In the genomic region with DNA sequence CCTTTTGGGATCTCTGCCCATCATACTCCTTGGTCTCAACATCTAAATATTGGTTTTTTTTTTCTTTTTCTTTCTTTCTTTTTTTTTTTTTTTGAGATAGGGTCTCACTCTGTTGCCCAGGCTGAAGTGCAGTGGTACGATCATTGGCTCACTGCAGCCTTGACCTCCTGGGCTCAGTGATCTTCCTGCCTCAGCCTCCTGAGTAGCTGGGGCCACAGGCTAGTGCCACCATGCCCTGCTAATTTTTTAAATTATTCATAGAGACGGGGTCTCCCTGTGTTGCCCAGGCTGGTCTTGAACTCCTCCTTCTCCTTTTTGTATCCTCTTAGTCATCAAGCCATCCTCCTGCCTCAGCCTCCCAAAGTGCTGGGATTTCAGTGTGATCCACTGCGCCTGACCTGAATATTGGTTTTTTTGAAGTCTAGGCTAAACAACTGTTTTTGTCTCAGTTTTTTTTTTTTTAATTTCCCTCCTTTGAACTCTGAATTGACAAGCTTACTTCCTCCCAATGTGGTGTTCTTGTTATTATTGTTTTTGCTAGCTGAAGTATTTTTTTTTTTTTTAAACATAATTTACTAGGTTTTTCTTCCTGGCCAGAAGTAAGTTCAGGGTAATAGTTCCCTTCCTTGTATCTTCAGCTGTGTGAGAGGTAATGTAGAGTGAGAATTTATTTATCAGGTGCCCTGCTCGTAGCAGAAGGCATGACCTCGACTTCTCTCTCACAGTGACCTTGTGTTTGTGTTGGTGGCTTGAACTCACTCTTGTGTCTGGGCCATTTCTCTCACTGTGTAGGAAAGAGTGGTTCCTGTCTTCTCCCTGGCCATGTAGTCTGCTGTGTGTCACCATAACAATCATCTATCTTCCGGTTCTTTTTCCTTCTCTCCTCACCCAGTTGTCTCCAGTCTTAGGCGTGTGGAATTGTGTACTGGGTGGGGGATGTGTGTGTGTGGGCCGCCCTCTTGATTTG, we compare ENCODE assay signal across 1 cellular context.
TF ChIP-seq lines count a peak whose summit lies in the region.

No MANE protein-coding gene starts in this region.

TF ChIP-seq in HEK293, 187 proteins besides CTCF, POLR2A, EP300 and RAD21:
- TF ChIP-seq ZNF121 (tag by site-specific recombination; IDR thresholded peaks at IDR 0.05) (peak; percentile 87), BCL11B (tag by site-specific recombination; IDR thresholded peaks at IDR 0.05; ENCODE audit: low read depth) (no peak), ZNF311 (tag by site-specific recombination; IDR thresholded peaks at IDR 0.05; ENCODE audit: borderline replicate concordance) (no peak), EGR2 (tag by site-specific recombination; IDR thresholded peaks at IDR 0.05; ENCODE audit: low read depth) (peak; percentile 61), ZNF621 (tag by site-specific recombination; IDR thresholded peaks at IDR 0.05) (no peak), ZBTB17 (tag by site-specific recombination; IDR thresholded peaks at IDR 0.05) (no peak), ZNF670 (tag by site-specific recombination; IDR thresholded peaks at IDR 0.05; ENCODE audit: low read depth) (no peak)
- TF ChIP-seq, protein P1, sequence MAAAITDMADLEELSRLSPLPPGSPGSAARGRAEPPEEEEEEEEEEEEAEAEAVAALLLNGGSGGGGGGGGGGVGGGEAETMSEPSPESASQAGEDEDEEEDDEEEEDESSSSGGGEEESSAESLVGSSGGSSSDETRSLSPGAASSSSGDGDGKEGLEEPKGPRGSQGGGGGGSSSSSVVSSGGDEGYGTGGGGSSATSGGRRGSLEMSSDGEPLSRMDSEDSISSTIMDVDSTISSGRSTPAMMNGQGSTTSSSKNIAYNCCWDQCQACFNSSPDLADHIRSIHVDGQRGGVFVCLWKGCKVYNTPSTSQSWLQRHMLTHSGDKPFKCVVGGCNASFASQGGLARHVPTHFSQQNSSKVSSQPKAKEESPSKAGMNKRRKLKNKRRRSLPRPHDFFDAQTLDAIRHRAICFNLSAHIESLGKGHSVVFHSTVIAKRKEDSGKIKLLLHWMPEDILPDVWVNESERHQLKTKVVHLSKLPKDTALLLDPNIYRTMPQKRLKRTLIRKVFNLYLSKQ (tag by site-specific recombination; IDR thresholded peaks at IDR 0.05; ENCODE audit: borderline replicate concordance), result no peak
- TF ChIP-seq, protein P2, sequence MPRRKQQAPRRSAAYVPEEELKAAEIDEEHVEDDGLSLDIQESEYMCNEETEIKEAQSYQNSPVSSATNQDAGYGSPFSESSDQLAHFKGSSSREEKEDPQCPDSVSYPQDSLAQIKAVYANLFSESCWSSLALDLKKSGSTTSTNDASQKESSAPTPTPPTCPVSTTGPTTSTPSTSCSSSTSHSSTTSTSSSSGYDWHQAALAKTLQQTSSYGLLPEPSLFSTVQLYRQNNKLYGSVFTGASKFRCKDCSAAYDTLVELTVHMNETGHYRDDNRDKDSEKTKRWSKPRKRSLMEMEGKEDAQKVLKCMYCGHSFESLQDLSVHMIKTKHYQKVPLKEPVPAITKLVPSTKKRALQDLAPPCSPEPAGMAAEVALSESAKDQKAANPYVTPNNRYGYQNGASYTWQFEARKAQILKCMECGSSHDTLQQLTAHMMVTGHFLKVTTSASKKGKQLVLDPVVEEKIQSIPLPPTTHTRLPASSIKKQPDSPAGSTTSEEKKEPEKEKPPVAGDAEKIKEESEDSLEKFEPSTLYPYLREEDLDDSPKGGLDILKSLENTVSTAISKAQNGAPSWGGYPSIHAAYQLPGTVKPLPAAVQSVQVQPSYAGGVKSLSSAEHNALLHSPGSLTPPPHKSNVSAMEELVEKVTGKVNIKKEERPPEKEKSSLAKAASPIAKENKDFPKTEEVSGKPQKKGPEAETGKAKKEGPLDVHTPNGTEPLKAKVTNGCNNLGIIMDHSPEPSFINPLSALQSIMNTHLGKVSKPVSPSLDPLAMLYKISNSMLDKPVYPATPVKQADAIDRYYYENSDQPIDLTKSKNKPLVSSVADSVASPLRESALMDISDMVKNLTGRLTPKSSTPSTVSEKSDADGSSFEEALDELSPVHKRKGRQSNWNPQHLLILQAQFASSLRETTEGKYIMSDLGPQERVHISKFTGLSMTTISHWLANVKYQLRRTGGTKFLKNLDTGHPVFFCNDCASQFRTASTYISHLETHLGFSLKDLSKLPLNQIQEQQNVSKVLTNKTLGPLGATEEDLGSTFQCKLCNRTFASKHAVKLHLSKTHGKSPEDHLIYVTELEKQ (tag by site-specific recombination; IDR thresholded peaks at IDR 0.05; ENCODE audit: borderline replicate concordance), result no peak
